1 cellular context compared by ENCODE assay signal in the genomic region with DNA sequence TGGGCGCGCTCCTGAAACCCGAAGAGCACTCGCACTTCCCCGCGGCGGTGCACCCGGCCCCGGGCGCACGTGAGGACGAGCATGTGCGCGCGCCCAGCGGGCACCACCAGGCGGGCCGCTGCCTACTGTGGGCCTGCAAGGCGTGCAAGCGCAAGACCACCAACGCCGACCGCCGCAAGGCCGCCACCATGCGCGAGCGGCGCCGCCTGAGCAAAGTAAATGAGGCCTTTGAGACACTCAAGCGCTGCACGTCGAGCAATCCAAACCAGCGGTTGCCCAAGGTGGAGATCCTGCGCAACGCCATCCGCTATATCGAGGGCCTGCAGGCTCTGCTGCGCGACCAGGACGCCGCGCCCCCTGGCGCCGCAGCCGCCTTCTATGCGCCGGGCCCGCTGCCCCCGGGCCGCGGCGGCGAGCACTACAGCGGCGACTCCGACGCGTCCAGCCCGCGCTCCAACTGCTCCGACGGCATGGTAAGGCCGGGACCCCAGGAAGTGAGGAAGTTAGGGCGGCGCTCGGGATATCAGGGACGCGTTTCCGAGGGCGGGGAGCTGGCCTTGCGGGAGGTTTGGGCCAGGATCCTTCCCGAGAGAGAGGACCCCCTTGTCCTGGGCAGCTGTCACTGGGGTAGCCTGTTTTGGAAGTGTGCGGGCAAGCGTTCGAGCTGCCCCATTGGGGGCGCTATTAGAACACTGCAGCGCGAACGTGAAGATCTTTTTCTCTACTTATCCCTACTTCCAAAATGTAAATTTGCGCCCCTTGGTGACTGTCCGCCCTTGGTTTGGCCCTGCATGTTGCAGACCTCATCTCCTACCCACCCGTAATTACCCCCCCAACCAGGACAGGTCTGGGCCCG.
TF ChIP-seq lines count a peak whose summit lies in the region.

No MANE protein-coding gene starts in this region.

TF ChIP-seq in IMR-90, 13 proteins besides CTCF, POLR2A, EP300 and RAD21 (continued from another document):
- no peak for TF ChIP-seq ELK1 (IDR thresholded peaks at IDR 0.05; ENCODE audit: borderline replicate concordance, low read depth, low read length)
- no peak for TF ChIP-seq RCOR1 (IDR thresholded peaks at IDR 0.05; ENCODE audit: insufficient replicate concordance, low read length)
- TF ChIP-seq CEBPB (IDR thresholded peaks at IDR 0.05; ENCODE audit: low read depth, low read length): no peak
- no peak for TF ChIP-seq USF2 (IDR thresholded peaks at IDR 0.05; ENCODE audit: low read depth, low read length)
- no peak for TF ChIP-seq SMC3 (IDR thresholded peaks at IDR 0.05; ENCODE audit: low read depth, low read length)
- no peak for TF ChIP-seq BHLHE40 (IDR thresholded peaks at IDR 0.05; ENCODE audit: low read depth, low read length)
- no peak for TF ChIP-seq MXI1 (IDR thresholded peaks at IDR 0.05; ENCODE audit: borderline replicate concordance, low read depth, low read length)
- TF ChIP-seq FOS (IDR thresholded peaks at IDR 0.05; ENCODE audit: low read depth, low read length): no peak
- no peak for TF ChIP-seq RFX5 (IDR thresholded peaks at IDR 0.05; ENCODE audit: low read depth, low read length)
- no peak for TF ChIP-seq MAZ (IDR thresholded peaks at IDR 0.05; ENCODE audit: borderline replicate concordance, low read depth, low read length)
- no peak for TF ChIP-seq MAFK (IDR thresholded peaks at IDR 0.05; ENCODE audit: low read depth, low read length)
